Comparison of ENCODE assay signal across 1 cellular context in genomic region chr12:32680787-32681186, GRCh38.
TF ChIP-seq lines count a peak whose summit lies in the region.

No MANE protein-coding gene starts in this region.

TF ChIP-seq in HepG2, 621 proteins besides CTCF, POLR2A, EP300 and RAD21:
- TF ChIP-seq, protein P1, sequence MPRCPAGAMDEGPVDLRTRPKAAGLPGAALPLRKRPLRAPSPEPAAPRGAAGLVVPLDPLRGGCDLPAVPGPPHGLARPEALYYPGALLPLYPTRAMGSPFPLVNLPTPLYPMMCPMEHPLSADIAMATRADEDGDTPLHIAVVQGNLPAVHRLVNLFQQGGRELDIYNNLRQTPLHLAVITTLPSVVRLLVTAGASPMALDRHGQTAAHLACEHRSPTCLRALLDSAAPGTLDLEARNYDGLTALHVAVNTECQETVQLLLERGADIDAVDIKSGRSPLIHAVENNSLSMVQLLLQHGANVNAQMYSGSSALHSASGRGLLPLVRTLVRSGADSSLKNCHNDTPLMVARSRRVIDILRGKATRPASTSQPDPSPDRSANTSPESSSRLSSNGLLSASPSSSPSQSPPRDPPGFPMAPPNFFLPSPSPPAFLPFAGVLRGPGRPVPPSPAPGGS (CRISPR knock-in tag; IDR thresholded peaks at IDR 0.05): no peak
- peak in 1 of 2 experiments; percentile 12; a peak in 1 of 4 replicates for TF ChIP-seq MAFK (conservative IDR thresholded peaks at IDR 0.05 in 1 of 2, IDR thresholded peaks at IDR 0.05 in 1 of 2; ENCODE audit: low read length in 2 of 2)
- TF ChIP-seq GABPB1 (CRISPR knock-in tag; IDR thresholded peaks at IDR 0.05): no peak
- TF ChIP-seq FOXA3 (CRISPR knock-in tag; IDR thresholded peaks at IDR 0.05): 0 out of 2 replicates have a peak, but pooled peaks have one; percentile 3
